Comparison of ENCODE assay signal across 8 cellular contexts in genomic region chr6:30572078-30572605, GRCh38. TPM values are rescaled to one million over a fixed set of nuclear protein-coding genes. Genes with fewer than 3 reads are reported as not detected.
DNase-seq lines count a peak whose midpoint lies in the region; ATAC-seq and TF ChIP-seq lines count a peak whose summit lies in the region.

No MANE protein-coding gene starts in this region.

- no peaks in the 10 kb centered on the region for H3K9me3 Mint-ChIP-seq in chondrocyte (ENCODE audit: low read depth)

- no peak overlapping the region for H2AK9ac ChIP-seq in IMR-90 (replicated peaks; ENCODE audit: low read depth, low read length, poor library complexity)

- peak overlapping the region; percentile 97; the same call in 1 of the 2 replicates for H3K56ac ChIP-seq in IMR-90 (ENCODE audit: extremely low read depth, insufficient read depth, low read length)

- peaks cover 48% of the 10 kb centered on the region for H4K20me1 ChIP-seq in IMR-90 (ENCODE audit: insufficient read depth, low read length)

- peaks cover 14% of the 10 kb centered on the region for H3K36me3 ChIP-seq in A673 (ENCODE audit: insufficient read depth, low read length, poor library complexity, severe bottlenecking)
- H3K36me3 ChIP-seq in IMR-90 (ENCODE audit: control insufficient read depth, insufficient read depth, low read length): peaks cover 5% of the 10 kb centered on the region
- peaks cover 7 to 12% of the 10 kb centered on the region in 2 donors for H3K36me3 ChIP-seq in mucosa of rectum (ENCODE audit: control insufficient read depth in 2 of 2, insufficient read depth in 2 of 2, low read length in 2 of 2)

- POLR2A ChIA-PET in A673 (lab: Charles Lee; ENCODE audit: low non-redundant PET): no interaction called here
- POLR2A ChIA-PET in IMR-90 (lab: Charles Lee; ENCODE audit: unreplicated experiment): no interaction called here

- peak overlapping the region; percentile 100 for H3K27ac Mint-ChIP-seq in chondrocyte (ENCODE audit: unreplicated experiment)

- WGBS in IMR-90 (ENCODE audit: extremely low coverage in 2 of 2, insufficient read length in 1 of 2), 2 experiments: no CpG with 5 or more reads among the region's 2 CpGs

- H3K4me3 Mint-ChIP-seq in chondrocyte (ENCODE audit: unreplicated experiment): peak overlapping the region; percentile 99

- no peak overlapping the region for H2BK20ac ChIP-seq in IMR-90 (ENCODE audit: low read depth, low read length)

- no peak for TF ChIP-seq CTCF in A673 (conservative IDR thresholded peaks at IDR 0.05; ENCODE audit: low read depth, low read length)
- no peak for TF ChIP-seq CTCF in IMR-90 (conservative IDR thresholded peaks at IDR 0.05; ENCODE audit: low read depth, low read length)
- TF ChIP-seq CTCF in chondrocyte (IDR thresholded peaks at IDR 0.05): no peak

- intact Hi-C loops in A673 (cut with micrococcal nuclease; ENCODE audit: unreplicated experiment) (no loop called here), IMR-90 (cut with micrococcal nuclease) (no loop called here)

- TF ChIP-seq POLR2A in IMR-90 (IDR thresholded peaks at IDR 0.05; ENCODE audit: low read depth, low read length): no peak

- no peak overlapping the region for H2AK5ac ChIP-seq in IMR-90 (ENCODE audit: low read depth, low read length)

- peaks cover 4% of the 10 kb centered on the region for H3K36me3 Mint-ChIP-seq in chondrocyte (ENCODE audit: low read depth)

- peak overlapping the region; percentile 65 for H3K4me3 ChIP-seq in A673 (ENCODE audit: low read depth, low read length, poor library complexity, severe bottlenecking)
- peak overlapping the region; percentile 74 for H3K4me3 ChIP-seq in IMR-90 (ENCODE audit: insufficient read depth, low read depth, low read length)
- peak overlapping the region; percentile 87 to 97 for H3K4me3 ChIP-seq in mucosa of rectum (ENCODE audit: low read length in 2 of 2)

- peak overlapping the region in 1 of 2 experiments; percentile 90; a peak in 1 of 4 replicates for H4K8ac ChIP-seq in IMR-90 (ENCODE audit: low read depth in 2 of 2, low read length in 2 of 2)

- CTCF ChIA-PET in A673 (lab: Charles Lee): no interaction called here
- CTCF ChIA-PET in IMR-90 (lab: Yijun Ruan, JAX): no interaction called here

- dilution Hi-C loops in IMR-90 (cut with HindIII; ENCODE audit: low sequenced_read_pairs, unreplicated experiment): no loop called here

- peak overlapping the region; percentile 95; the same call in 1 of the 2 replicates for H3K9ac ChIP-seq in IMR-90 (ENCODE audit: low read depth, low read length)
- peak overlapping the region; percentile 79 to 90 for H3K9ac ChIP-seq in mucosa of rectum (ENCODE audit: low read depth in 1 of 2, low read length in 2 of 2)

- no peak for TF ChIP-seq RAD21 in IMR-90 (IDR thresholded peaks at IDR 0.05; ENCODE audit: low read length)

- no peak overlapping the region for H3K18ac ChIP-seq in IMR-90 (ENCODE audit: low read depth, low read length)

- in situ Hi-C loops in IMR-90 (cut with MboI; ENCODE audit: low sequenced_read_pairs): no loop called here

- no peak overlapping the region for H2BK120ac ChIP-seq in IMR-90 (ENCODE audit: low read depth, low read length)

- no peak for ATAC-seq in IMR-90 (ENCODE audit: low read depth)
- no peak for ATAC-seq in GM18873 (IDR thresholded peaks at IDR 0.05; ENCODE audit: low FRiP score, unreplicated experiment)
- no peak for ATAC-seq in HG03432 (IDR thresholded peaks at IDR 0.05; ENCODE audit: unreplicated experiment)
- ATAC-seq in HG03039 (IDR thresholded peaks at IDR 0.05; ENCODE audit: unreplicated experiment): no peak

- H3K27me3 ChIP-seq in A673 (replicated peaks; ENCODE audit: insufficient read depth, low read depth, low read length, poor library complexity): no peaks in the 10 kb centered on the region
- H3K27me3 ChIP-seq in IMR-90 (ENCODE audit: control insufficient read depth, insufficient read depth, low read length): no peaks in the 10 kb centered on the region
- H3K27me3 ChIP-seq in mucosa of rectum (ENCODE audit: control insufficient read depth in 2 of 2, insufficient read depth in 2 of 2, low read length in 2 of 2): no peaks in the 10 kb centered on the region

- H3K4me2 ChIP-seq in IMR-90 (ENCODE audit: low read depth, low read length): peak overlapping the region; percentile 88

- H4K5ac ChIP-seq in IMR-90 (ENCODE audit: low read depth, low read length): no peak overlapping the region

- no peak overlapping the region for H4K91ac ChIP-seq in IMR-90 (ENCODE audit: insufficient read depth, low read depth, low read length)

- BruUV-seq in A673 (replicated peaks; lab: Mats Ljungman, UMichigan) (no TSS peak), IMR-90 (replicated peaks; lab: Mats Ljungman, UMichigan) (no TSS peak)

- H3K4me1 ChIP-seq in A673 (ENCODE audit: insufficient read depth, low read length, poor library complexity, severe bottlenecking): peaks cover 32% of the 10 kb centered on the region
- H3K4me1 ChIP-seq in IMR-90 (ENCODE audit: control insufficient read depth, insufficient read depth, low read length): peaks cover 3% of the 10 kb centered on the region
- peaks cover 15 to 25% of the 10 kb centered on the region in 2 donors for H3K4me1 ChIP-seq in mucosa of rectum (ENCODE audit: control insufficient read depth in 2 of 2, insufficient read depth in 2 of 2, low read length in 2 of 2)

- H3K27me3 Mint-ChIP-seq in chondrocyte (ENCODE audit: low read depth): no peaks in the 10 kb centered on the region

- peak overlapping the region; percentile 88 for H3K27ac ChIP-seq in A673 (ENCODE audit: low read depth, low read length, poor library complexity, severe bottlenecking)
- no peak overlapping the region for H3K27ac ChIP-seq in IMR-90 (ENCODE audit: insufficient read depth, low read length)
- H3K27ac ChIP-seq in mucosa of rectum (ENCODE audit: low read depth in 2 of 2, low read length in 2 of 2): peak overlapping the region; percentile 88 to 94

- no peak for DNase-seq in A673 (ENCODE audit: low spot score)
- no peak for DNase-seq in IMR-90
- DNase-seq in chondrocyte (ENCODE audit: low spot score): no peak
- no peak for DNase-seq in cerebellar nuclear complex (lab: John Stamatoyannopoulos, UW)

- peaks cover 40% of the 10 kb centered on the region for H3K4me1 Mint-ChIP-seq in chondrocyte (ENCODE audit: low read depth)

- peak overlapping the region; percentile 63; the same call in 1 of the 2 replicates for H3K23ac ChIP-seq in IMR-90 (ENCODE audit: low read depth, low read length)

- H2BK15ac ChIP-seq in IMR-90 (ENCODE audit: low read depth, low read length): no peak overlapping the region; the same call in 2 of the 3 replicates

- peak overlapping the region; percentile 99 for H3K14ac ChIP-seq in IMR-90 (replicated peaks; ENCODE audit: low read depth, low read length)

- no peak overlapping the region for H2BK5ac ChIP-seq in IMR-90 (ENCODE audit: low read depth, low read length, poor library complexity, severe bottlenecking)

- H3K79me1 ChIP-seq in IMR-90 (ENCODE audit: low read depth in 1 of 2, low read length in 2 of 2): peaks cover 24 to 50% of the 10 kb centered on the region in 2 experiments

- H3K9me3 ChIP-seq in A673 (ENCODE audit: low read depth, low read length, poor library complexity, severe bottlenecking) (no peaks in the 10 kb centered on the region), IMR-90 (ENCODE audit: control insufficient read depth, insufficient read depth, low read length) (no peaks in the 10 kb centered on the region), mucosa of rectum (ENCODE audit: control insufficient read depth in 2 of 2, low read length in 2 of 2) (no peaks in the 10 kb centered on the region)

- no peak overlapping the region for H2AFZ ChIP-seq in IMR-90 (replicated peaks; ENCODE audit: low read length, poor library complexity)

- H3K9me1 ChIP-seq in IMR-90 (ENCODE audit: insufficient read depth, low read length): peaks cover 5% of the 10 kb centered on the region; the same call in 1 of the 2 replicates

- H3K4ac ChIP-seq in IMR-90 (ENCODE audit: low read depth, low read length): peak overlapping the region; percentile 99; the same call in 1 of the 2 replicates

TF ChIP-seq in IMR-90, 13 proteins besides CTCF, POLR2A, EP300 and RAD21 (continues in another document):
- no peak for TF ChIP-seq NFE2L2 (IDR thresholded peaks at IDR 0.05; ENCODE audit: low read depth, low read length)

RNA-seq across cellular contexts. Expression of gene ABCF1, which starts 0.9 kb away (rescaled TPM):
- 109 and 119 TPM in 2 replicates for total RNA-seq in A673 (2021)
- 47.5 and 48.6 TPM in 2 replicates for total RNA-seq in IMR-90 (2012; rRNA removed)
- 35.8 and 39.1 TPM in 2 replicates for polyA plus RNA-seq in IMR-90 (2012; rRNA removed)
- 29.2 and 30.4 TPM in 2 replicates for polyA plus RNA-seq in IMR-90 (2012; cell fraction: cytosol; rRNA removed)
- polyA plus RNA-seq in IMR-90 (2012; cell fraction: nucleus; rRNA removed; ENCODE audit: low replicate concordance): 48.3 and 57.9 TPM in 2 replicates
- total RNA-seq in chondrocyte: 51.9 to 66.1 TPM (median 53.0 TPM) in 3 replicates

RNA-seq across cellular contexts. Expression of gene PRR3, which starts 15.0 kb away (rescaled TPM):
- total RNA-seq in A673 (2021) (49.9 and 53.0 TPM in 2 replicates), IMR-90 (2012; rRNA removed) (7.2 TPM in 2 replicates), chondrocyte (8.6 to 13.6 TPM (median 9.9 TPM) in 3 replicates)
- 16.7 and 17.3 TPM in 2 replicates for polyA plus RNA-seq in IMR-90 (2012; rRNA removed)
- polyA plus RNA-seq in IMR-90 (2012; cell fraction: cytosol; rRNA removed): 9.5 and 11.1 TPM in 2 replicates
- 8.2 and 15.9 TPM in 2 replicates for polyA plus RNA-seq in IMR-90 (2012; cell fraction: nucleus; rRNA removed; ENCODE audit: low replicate concordance)

RNA-seq across cellular contexts. Expression of gene GNL1, which starts 15.9 kb away (rescaled TPM):
- total RNA-seq in A673 (2021): 93.2 and 101 TPM in 2 replicates
- 33.9 and 40.5 TPM in 2 replicates for total RNA-seq in IMR-90 (2012; rRNA removed)
- polyA plus RNA-seq in IMR-90 (2012; rRNA removed): 43.7 and 44.0 TPM in 2 replicates
- polyA plus RNA-seq in IMR-90 (2012; cell fraction: cytosol; rRNA removed): 27.9 and 33.6 TPM in 2 replicates
- 45.1 and 54.4 TPM in 2 replicates for polyA plus RNA-seq in IMR-90 (2012; cell fraction: nucleus; rRNA removed; ENCODE audit: low replicate concordance)
- 57.7 to 76.7 TPM (median 61.5 TPM) in 3 replicates for total RNA-seq in chondrocyte

RNA-seq across cellular contexts. Expression of gene PPP1R10, which starts 44.9 kb away (rescaled TPM):
- total RNA-seq in A673 (2021): 121 and 129 TPM in 2 replicates
- total RNA-seq in IMR-90 (2012; rRNA removed): 16.1 and 18.8 TPM in 2 replicates
- 21.2 TPM in 2 replicates for polyA plus RNA-seq in IMR-90 (2012; rRNA removed)
- 11.5 and 12.8 TPM in 2 replicates for polyA plus RNA-seq in IMR-90 (2012; cell fraction: cytosol; rRNA removed)
- polyA plus RNA-seq in IMR-90 (2012; cell fraction: nucleus; rRNA removed; ENCODE audit: low replicate concordance): 37.5 and 59.7 TPM in 2 replicates
- total RNA-seq in chondrocyte: 57.1 to 64.5 TPM (median 58.2 TPM) in 3 replicates

RNA-seq across cellular contexts. Expression of gene MRPS18B, which starts 45.5 kb away (rescaled TPM):
- total RNA-seq in A673 (2021) (70.3 and 70.4 TPM in 2 replicates), IMR-90 (2012; rRNA removed) (71.7 and 82.3 TPM in 2 replicates), chondrocyte (23.3 to 25.4 TPM (median 24.7 TPM) in 3 replicates)
- polyA plus RNA-seq in IMR-90 (2012; rRNA removed): 51.2 and 59.8 TPM in 2 replicates
- 39.5 and 39.8 TPM in 2 replicates for polyA plus RNA-seq in IMR-90 (2012; cell fraction: cytosol; rRNA removed)
- polyA plus RNA-seq in IMR-90 (2012; cell fraction: nucleus; rRNA removed; ENCODE audit: low replicate concordance): 11.0 and 12.8 TPM in 2 replicates
